ENCODE assay signal across 20 cellular contexts in genomic region chr18:50647792-50648191, GRCh38.
"Had no signal": no experiment of that assay in that cellular context is flagged by ENCODE, and none has a peak within 500 bp of the region (broad histone marks: within the 10 kb centered on the region; RNA-seq: fewer than 3 reads in every experiment).

No MANE protein-coding gene starts in this region.

- H3K27ac ChIP-seq: HL-60, KMS-11 had no signal

- H3K27ac Mint-ChIP-seq: IgD-negative memory B cell had no signal

- H3K4me3 ChIP-seq: K562 had no signal

- H3K4me3 Mint-ChIP-seq: IgD-negative memory B cell had no signal

- H3K4me1 Mint-ChIP-seq: IgD-negative memory B cell had no signal

- H3K9me3 ChIP-seq: SK-N-SH had no signal

- H3K36me3 Mint-ChIP-seq: IgD-negative memory B cell had no signal

- H3K9ac ChIP-seq: KMS-11, SK-N-SH had no signal

- DNase-seq: Kasumi-1, MM.1S, NCI-H1092 treated with DMSO at 0.1 percent for 48 hours, NCI-H1436, NCI-H187, NCI-H2029, NCI-H2081 treated with DMSO at 0.1 percent for 48 hours, NCI-H2171, NCI-H345, NCI-H446 treated with DMSO at 0.1 percent for 48 hours, NCI-H510A treated with DMSO at 0.1 percent for 48 hours, NCI-H526, RPMI8226, SHP77, SK-N-SH, SW 1271 had no signal

- ATAC-seq: K562 had no signal

- H3K9me3 Mint-ChIP-seq: IgD-negative memory B cell had no signal
